In the genomic region with DNA sequence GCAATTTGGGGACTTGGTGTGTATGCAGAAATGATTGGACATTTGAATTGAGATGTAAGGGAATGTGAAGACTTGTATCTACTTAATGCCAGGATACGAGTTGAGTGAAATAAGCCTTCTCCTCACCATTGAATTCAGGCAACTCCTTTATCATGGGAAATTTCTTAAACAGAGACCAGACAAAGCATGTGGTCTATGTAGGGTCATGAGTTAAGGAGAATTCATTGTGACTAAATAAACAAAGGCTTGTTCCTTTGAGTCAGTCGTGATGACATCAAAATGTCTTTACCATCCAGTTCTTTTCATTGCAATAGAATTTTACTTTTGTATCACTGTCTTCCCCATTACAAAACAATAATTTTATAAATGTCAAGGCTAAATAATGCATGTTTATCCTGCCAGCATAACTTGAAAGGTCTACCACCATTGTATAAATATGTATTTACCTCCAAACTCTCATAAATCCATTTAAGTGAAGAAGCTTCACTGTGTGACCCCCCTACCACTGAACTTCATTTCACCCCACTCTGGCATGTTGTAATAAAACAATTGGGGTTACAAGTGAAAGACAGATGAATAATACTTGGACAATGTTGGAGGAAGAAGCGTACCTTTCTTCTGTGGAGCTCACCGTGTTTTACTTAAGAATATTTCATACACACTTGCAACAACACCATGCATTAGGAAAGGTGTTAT, we compare ENCODE assay signal across 12 cellular contexts.
"Had no signal": no experiment of that assay in that cellular context is flagged by ENCODE, and none has a peak within 500 bp of the region (broad histone marks: within the 10 kb centered on the region; RNA-seq: fewer than 3 reads in every experiment).

No MANE protein-coding gene starts in this region.

- H3K27ac ChIP-seq: dorsolateral prefrontal cortex, prostate gland, sigmoid colon, suprapubic skin had no signal

- DNase-seq: activated CD4-positive, alpha-beta T cell treated with anti-CD3 and anti-CD28 coated beads, Interleukin-2, amount 10 ng/mL, durations not matched to agents 7 days and 5 days; activated CD4-positive, CD25-positive, alpha-beta regulatory T cell; activated CD8-positive, alpha-beta memory T cell treated with anti-CD3 and anti-CD28 coated beads for 24 hours; activated naive CD4-positive, alpha-beta T cell treated with anti-CD3 and anti-CD28 coated beads, Interleukin-2, amount 10 ng/mL, durations not matched to agents 7 days and 5 days; dorsolateral prefrontal cortex; glutamatergic neuron; mesendoderm; sigmoid colon; stimulated activated CD4-positive, alpha-beta T cell treated with anti-CD3 and anti-CD28 coated beads, Interleukin-2, amount 100 ng/mL, for 24 hours; stimulated activated naive CD4-positive, alpha-beta T cell had no signal

- H3K4me3 ChIP-seq: dorsolateral prefrontal cortex, prostate gland, sigmoid colon, suprapubic skin had no signal
